In the genomic region with DNA sequence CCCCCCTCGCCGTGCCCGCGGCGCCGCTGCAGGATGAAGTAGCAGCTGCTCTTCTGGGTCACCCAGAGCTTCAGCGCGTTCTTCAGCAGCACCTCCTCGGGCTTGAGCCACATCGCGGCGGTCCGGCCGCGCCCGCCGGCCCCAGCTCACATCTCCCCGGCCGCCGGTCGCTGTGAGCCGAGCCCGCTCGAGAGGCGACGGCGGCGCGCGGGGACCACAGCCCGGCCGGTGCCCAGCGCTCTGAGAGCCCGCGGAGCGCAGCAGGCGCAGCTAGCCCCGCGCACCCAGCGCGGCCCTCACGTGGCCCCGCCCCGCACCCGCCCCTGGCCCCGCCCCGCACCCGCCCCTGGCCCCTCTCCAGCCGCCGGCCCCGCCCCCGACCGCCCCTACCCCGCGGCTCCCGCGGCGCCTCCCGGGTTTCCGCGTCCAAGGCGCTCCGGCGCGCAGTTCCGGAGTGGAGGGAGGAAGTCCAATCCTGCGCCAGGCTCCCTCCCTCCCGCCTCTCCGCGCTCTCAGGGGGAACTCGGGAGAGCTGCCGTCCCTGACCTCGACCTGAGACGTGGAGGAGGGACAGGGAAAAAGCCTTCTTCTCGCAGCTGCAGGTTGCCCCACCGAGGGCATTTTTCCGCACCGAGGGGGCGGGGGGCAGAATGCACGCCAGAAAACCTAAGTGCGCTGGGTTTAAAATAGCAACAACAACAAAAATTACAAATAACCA, we compare ENCODE assay signal across 8 cellular contexts. TPM values are rescaled to one million over a fixed set of nuclear protein-coding genes. Genes with fewer than 3 reads are reported as not detected.
A peak's percentile ranks its signal among the peaks of the same experiment; 100 is the strongest.
DNase-seq lines count a peak whose midpoint lies in the region; ATAC-seq and TF ChIP-seq lines count a peak whose summit lies in the region.

A gene (minus strand): TSS at position 242 of the 718 bp plus-strand sequence. CDS start 129 bp downstream, at position 113.

- peaks cover 72% of the 10 kb centered on the region for H3K27me3 Mint-ChIP-seq in activated CD4-positive, alpha-beta T cell treated with anti-CD3 and anti-CD28 coated beads, Interleukin-2, amount 10 ng/mL, durations not matched to agents 7 days and 5 days

- H3K9me3 Mint-ChIP-seq in activated CD4-positive, alpha-beta T cell treated with anti-CD3 and anti-CD28 coated beads, Interleukin-2, amount 10 ng/mL, durations not matched to agents 7 days and 5 days: no peaks in the 10 kb centered on the region

- POLR2A ChIA-PET in activated CD4-positive, alpha-beta T cell treated with anti-CD3 and anti-CD28 coated beads, Interleukin-2, amount 10 ng/mL, durations not matched to agents 7 days and 5 days (lab: Charles Lee): no interaction called here

- peak; percentile 76 for ATAC-seq in GM18511 (IDR thresholded peaks at IDR 0.05; ENCODE audit: unreplicated experiment)
- peak; percentile 81 for ATAC-seq in HG03039 (IDR thresholded peaks at IDR 0.05; ENCODE audit: unreplicated experiment)
- ATAC-seq in left colon: peak; percentile 89

- intact Hi-C loops in left colon (cut with DNase I, micrococcal nuclease): loop anchor here in 1 of 2 donors (5.0 kb wide), 1 partner anchor 139 kb away; no protein-coding TSS in a partner anchor

- no peak for TF ChIP-seq CTCF in 22Rv1 (IDR thresholded peaks at IDR 0.05)

- CTCF ChIA-PET in activated CD4-positive, alpha-beta T cell treated with anti-CD3 and anti-CD28 coated beads, Interleukin-2, amount 10 ng/mL, durations not matched to agents 7 days and 5 days (lab: Charles Lee): interaction anchor here (0.9 to 1.7 kb wide), 5 partner anchors 11 to 101 kb away, joined by 3 to 7 read pairs (median 5); a partner anchor contains a TSS

- DNase-seq in NCI-H226 (peak; percentile 77), cortex of kidney (lab: John Stamatoyannopoulos, UW) (peak; percentile 66), left colon (peak; percentile 87 to 90)
- peak; percentile 67 for DNase-seq in activated CD4-positive, alpha-beta T cell treated with anti-CD3 and anti-CD28 coated beads, Interleukin-2, amount 10 ng/mL, durations not matched to agents 7 days and 5 days
- DNase-seq in stimulated activated CD4-positive, alpha-beta T cell treated with anti-CD3 and anti-CD28 coated beads, Interleukin-1b, Interleukin-23, amount 100 ng/mL, for 24 hours (ENCODE audit: low read depth in 4 of 4, low spot score in 1 of 4): peak; percentile 46 to 63 (median 49)

- H3K36me3 Mint-ChIP-seq in activated CD4-positive, alpha-beta T cell treated with anti-CD3 and anti-CD28 coated beads, Interleukin-2, amount 10 ng/mL, durations not matched to agents 7 days and 5 days (ENCODE audit: low read depth): no peaks in the 10 kb centered on the region

- H3K4me3 Mint-ChIP-seq in activated CD4-positive, alpha-beta T cell treated with anti-CD3 and anti-CD28 coated beads, Interleukin-2, amount 10 ng/mL, durations not matched to agents 7 days and 5 days: peak within 1 kb of the TSS; percentile 72

- H3K27ac ChIP-seq in 22Rv1: peak within 1 kb of the TSS; percentile 67

- peaks cover 15% of the 10 kb centered on the region for H3K4me1 Mint-ChIP-seq in activated CD4-positive, alpha-beta T cell treated with anti-CD3 and anti-CD28 coated beads, Interleukin-2, amount 10 ng/mL, durations not matched to agents 7 days and 5 days

- H3K27ac Mint-ChIP-seq in activated CD4-positive, alpha-beta T cell treated with anti-CD3 and anti-CD28 coated beads, Interleukin-2, amount 10 ng/mL, durations not matched to agents 7 days and 5 days: peak within 1 kb of the TSS; percentile 50

RNA-seq across cellular contexts. Expression of the gene that starts here (rescaled TPM):
- total RNA-seq in activated CD4-positive, alpha-beta T cell treated with anti-CD3 and anti-CD28 coated beads, Interleukin-2, amount 10 ng/mL, durations not matched to agents 7 days and 5 days: under 1 TPM; 0.50 to 0.65 TPM
- 10 to 100 TPM; 16.1 to 37.3 TPM for total RNA-seq in left colon

Comparison
In these comparisons a context has a peak if more than half of its experiments do, and no peak if none do; other contexts are left out.
1. Peak in every context shown above with its lines: DNase-seq, ATAC-seq and H3K27ac ChIP-seq.
2. RNA of the gene that starts here (total RNA-seq): 16.1 to 37.3 TPM in left colon; 0.50 to 0.65 TPM in activated CD4-positive, alpha-beta T cell treated with anti-CD3 and anti-CD28 coated beads, Interleukin-2, amount 10 ng/mL, durations not matched to agents 7 days and 5 days; every median in the first group is over 10 times any median in the second.
3. Peak in DNase-seq in activated CD4-positive, alpha-beta T cell treated with anti-CD3 and anti-CD28 coated beads, Interleukin-2, amount 10 ng/mL, durations not matched to agents 7 days and 5 days; RNA of the gene not detected or under 1 TPM.